In genomic region chr17:74725111-74725510, GRCh38 we compare ENCODE assay signal across 12 cellular contexts. TPM values are rescaled to one million over a fixed set of nuclear protein-coding genes. Genes with fewer than 3 reads are reported as not detected.
"Had no signal": no experiment of that assay in that cellular context is flagged by ENCODE, and none has a peak within 500 bp of the region (broad histone marks: within the 10 kb centered on the region; RNA-seq: fewer than 3 reads in every experiment).

No MANE protein-coding gene starts in this region.

- DNase-seq: GM23248, GOT3, H7, HFFc6, KBM-7 had no signal

- H2AFZ ChIP-seq: GM23248 had no signal

- H3K4me1 ChIP-seq: HAP-1 had no signal

- H3K27ac ChIP-seq: GM23248, HL-60 had no signal

- H3K9me3 ChIP-seq: HAP-1 had no signal

- H3K36me3 Mint-ChIP-seq: IgD-negative memory B cell had no signal

- H3K36me3 ChIP-seq: HAP-1 had no signal

- H3K4me3 ChIP-seq: GM23248, HAP-1 had no signal

- H3K9ac ChIP-seq: GM23248 had no signal

- H3K4me3 Mint-ChIP-seq: HFFc6 had no signal

- H3K9me3 Mint-ChIP-seq: HFFc6, IgD-negative memory B cell had no signal

- H3K27ac Mint-ChIP-seq: HFFc6, IgD-negative memory B cell had no signal

- ATAC-seq: HCT116, HepG2 had no signal

RNA-seq across cellular contexts. Expression of gene RAB37, which starts 11.9 kb away (rescaled TPM):
- total RNA-seq: H4 had no signal
- polyA plus RNA-seq: GM23248 had no signal

RNA-seq across cellular contexts. Expression of gene CD300LF, which starts 12.4 kb away (rescaled TPM):
- total RNA-seq: GM23248, H4, H7, HepG2, HFFc6, HT1080 had no signal
- polyA plus RNA-seq: GM23248, HepG2, IgD-negative memory B cell had no signal
